In genomic region chr17:64125937-64126336, GRCh38 we compare ENCODE assay signal across 18 cellular contexts. TPM values are rescaled to one million over a fixed set of nuclear protein-coding genes. Genes with fewer than 3 reads are reported as not detected.
A peak's percentile ranks its signal among the peaks of the same experiment; 100 is the strongest.
DNase-seq lines count a peak whose midpoint lies in the region; ATAC-seq and TF ChIP-seq lines count a peak whose summit lies in the region.
"Had no signal": no experiment of that assay in that cellular context is flagged by ENCODE, and none has a peak within 500 bp of the region (broad histone marks: within the 10 kb centered on the region; RNA-seq: fewer than 3 reads in every experiment).

No MANE protein-coding gene starts in this region.

- no peak overlapping the region for H3K9ac ChIP-seq in KMS-11
- H3K9ac ChIP-seq: BLaER1 treated with 17β-estradiol and CSF1 and Interleukin-3, amounts not matched to agents 10 nM and 100 nM had no signal

- no peak overlapping the region for H3K27ac Mint-ChIP-seq in activated CD8-positive, alpha-beta T cell treated with anti-CD3 and anti-CD28 coated beads for 36 hours
- no peak overlapping the region for H3K27ac Mint-ChIP-seq in activated CD8-positive, alpha-beta T cell treated with anti-CD3 and anti-CD28 coated beads, Interleukin-2, amount 10 ng/mL, durations not matched to agents 7 days and 5 days
- H3K27ac Mint-ChIP-seq: IgD-negative memory B cell, type B pancreatic cell had no signal

- peaks cover 55% of the 10 kb centered on the region for H3K4me1 Mint-ChIP-seq in activated CD8-positive, alpha-beta T cell treated with anti-CD3 and anti-CD28 coated beads for 36 hours (ENCODE audit: low read depth)
- H3K4me1 Mint-ChIP-seq in activated CD8-positive, alpha-beta T cell treated with anti-CD3 and anti-CD28 coated beads, Interleukin-2, amount 10 ng/mL, durations not matched to agents 7 days and 5 days (ENCODE audit: low read depth) = peaks cover 48% of the 10 kb centered on the region

- DNase-seq in activated CD8-positive, alpha-beta T cell treated with anti-CD3 and anti-CD28 coated beads for 36 hours = no peak
- DNase-seq in activated CD8-positive, alpha-beta T cell treated with anti-CD3 and anti-CD28 coated beads, Interleukin-2, amount 10 ng/mL, durations not matched to agents 7 days and 5 days = no peak
- DNase-seq in adrenal gland (no peak), osteoblast (ENCODE audit: insufficient read length, low spot score, missing footprints) (peak; percentile 54), HT-29 (ENCODE audit: low spot score) (no peak), NCI-H774 (lab: John Stamatoyannopoulos, UW) (no peak)
- DNase-seq: naive thymus-derived CD8-positive, alpha-beta T cell; NCI-H1417 treated with DMSO at 0.1 percent for 48 hours; NCI-H510A; pancreas; right cardiac atrium had no signal

- H3K79me2 ChIP-seq in KMS-11 (ENCODE audit: insufficient read depth, low read depth) (peaks cover 82% of the 10 kb centered on the region), osteoblast (ENCODE audit: insufficient read depth, low read length) (peaks cover 72% of the 10 kb centered on the region)

- CTCF ChIA-PET in activated CD8-positive, alpha-beta T cell treated with anti-CD3 and anti-CD28 coated beads for 36 hours (lab: Charles Lee) = interaction anchor here (1.4 to 4.5 kb wide), 4 partner anchors 8 to 100 kb away, joined by 4 to 18 read pairs (median 7); no protein-coding TSS in a partner anchor
- CTCF ChIA-PET in activated CD8-positive, alpha-beta T cell treated with anti-CD3 and anti-CD28 coated beads, Interleukin-2, amount 10 ng/mL, durations not matched to agents 7 days and 5 days (lab: Charles Lee) = interaction anchor here (2.2 to 14.8 kb wide), 3 partner anchors 8 to 95 kb away, joined by 13 to 645 read pairs (median 26); no protein-coding TSS in a partner anchor

- intact Hi-C loops in activated CD8-positive, alpha-beta T cell treated with anti-CD3 and anti-CD28 coated beads for 36 hours (cut with micrococcal nuclease) = no loop called here
- intact Hi-C loops in adrenal gland (cut with DNase I) = no loop called here

- H3K4me3 ChIP-seq in KMS-11 (IDR thresholded peaks at IDR 0.05; ENCODE audit: insufficient read depth, low read depth, low read length) = no peak overlapping the region
- H3K4me3 ChIP-seq in adrenal gland = peak overlapping the region in 2 of 4 donors; percentile 2 to 97
- no peak overlapping the region for H3K4me3 ChIP-seq in osteoblast (ENCODE audit: insufficient read depth, low read length)
- H3K4me3 ChIP-seq: BLaER1 treated with 17β-estradiol and CSF1 and Interleukin-3, amounts not matched to agents 10 nM and 100 nM had no signal

- H3K27me3 ChIP-seq in KMS-11 (ENCODE audit: insufficient read depth, low read depth) (no peaks in the 10 kb centered on the region), adrenal gland (no peaks in the 10 kb centered on the region), osteoblast (ENCODE audit: insufficient read depth, low read length) (no peaks in the 10 kb centered on the region)
- H3K27me3 ChIP-seq: pancreas had no signal

- no peaks in the 10 kb centered on the region for H3K27me3 Mint-ChIP-seq in activated CD8-positive, alpha-beta T cell treated with anti-CD3 and anti-CD28 coated beads for 36 hours
- H3K27me3 Mint-ChIP-seq in activated CD8-positive, alpha-beta T cell treated with anti-CD3 and anti-CD28 coated beads, Interleukin-2, amount 10 ng/mL, durations not matched to agents 7 days and 5 days (ENCODE audit: low read depth) = no peaks in the 10 kb centered on the region
- H3K27me3 Mint-ChIP-seq: IgD-negative memory B cell; naive thymus-derived CD8-positive, alpha-beta T cell had no signal

- H3K27ac ChIP-seq in KMS-11 (no peak overlapping the region), adrenal gland (peak overlapping the region in 3 of 5 donors; percentile 49 to 91 (median 90)), osteoblast (ENCODE audit: low read depth, low read length) (peak overlapping the region; percentile 66)
- H3K27ac ChIP-seq: BLaER1 treated with 17β-estradiol and CSF1 and Interleukin-3, amounts not matched to agents 10 nM and 100 nM had no signal

- no peaks in the 10 kb centered on the region for H3K9me3 Mint-ChIP-seq in activated CD8-positive, alpha-beta T cell treated with anti-CD3 and anti-CD28 coated beads for 36 hours
- no peaks in the 10 kb centered on the region for H3K9me3 Mint-ChIP-seq in activated CD8-positive, alpha-beta T cell treated with anti-CD3 and anti-CD28 coated beads, Interleukin-2, amount 10 ng/mL, durations not matched to agents 7 days and 5 days (ENCODE audit: insufficient read depth)
- H3K9me3 Mint-ChIP-seq: IgD-negative memory B cell; naive thymus-derived CD8-positive, alpha-beta T cell; type B pancreatic cell had no signal

- H4K20me1 ChIP-seq in KMS-11 (ENCODE audit: insufficient read depth) (no peaks in the 10 kb centered on the region), osteoblast (ENCODE audit: insufficient read depth, low read length) (peaks cover 20% of the 10 kb centered on the region)

- H3K9me3 ChIP-seq in adrenal gland (replicated peaks in 1 of 3) (no peaks in the 10 kb centered on the region), osteoblast (ENCODE audit: low read depth, low read length) (no peaks in the 10 kb centered on the region)
- H3K9me3 ChIP-seq: pancreas had no signal

- H2AFZ ChIP-seq in KMS-11 (ENCODE audit: low read depth) = no peak overlapping the region
- no peak overlapping the region for H2AFZ ChIP-seq in osteoblast (ENCODE audit: low read length)

- H3K4me3 Mint-ChIP-seq in activated CD8-positive, alpha-beta T cell treated with anti-CD3 and anti-CD28 coated beads for 36 hours = peak overlapping the region; percentile 93
- no peak overlapping the region for H3K4me3 Mint-ChIP-seq in activated CD8-positive, alpha-beta T cell treated with anti-CD3 and anti-CD28 coated beads, Interleukin-2, amount 10 ng/mL, durations not matched to agents 7 days and 5 days
- H3K4me3 Mint-ChIP-seq: type B pancreatic cell had no signal

- TF ChIP-seq CTCF in activated CD8-positive, alpha-beta T cell treated with anti-CD3 and anti-CD28 coated beads for 36 hours (IDR thresholded peaks at IDR 0.05) = no peak
- TF ChIP-seq CTCF in KMS-11 (conservative IDR thresholded peaks at IDR 0.05; ENCODE audit: low read depth, low read length) (no peak), adrenal gland (IDR thresholded peaks at IDR 0.05) (no peak), osteoblast (IDR thresholded peaks at IDR 0.05; ENCODE audit: extremely low read depth, low read depth, low read length) (no peak)

- peak overlapping the region; percentile 88; the same call in 1 of the 2 replicates for H3K4me2 ChIP-seq in KMS-11
- H3K4me2 ChIP-seq in osteoblast (ENCODE audit: insufficient read depth, low read length) = peak overlapping the region; percentile 33

- POLR2A ChIA-PET in activated CD8-positive, alpha-beta T cell treated with anti-CD3 and anti-CD28 coated beads for 36 hours (lab: Charles Lee) = interaction anchor here (0.9 kb wide), 1 partner anchor 62 kb away, joined by 3 read pairs; no protein-coding TSS in a partner anchor
- POLR2A ChIA-PET in activated CD8-positive, alpha-beta T cell treated with anti-CD3 and anti-CD28 coated beads, Interleukin-2, amount 10 ng/mL, durations not matched to agents 7 days and 5 days (lab: Charles Lee) = no interaction called here

- WGBS in adrenal gland, 4 donors = 37 to 55% (median 40%) methylated on average over 3 of the region's 3 CpGs

- TF ChIP-seq POLR2A in adrenal gland (IDR thresholded peaks at IDR 0.05) = peak in 1 of 2 donors; percentile 18

- H3K36me3 Mint-ChIP-seq in activated CD8-positive, alpha-beta T cell treated with anti-CD3 and anti-CD28 coated beads for 36 hours (ENCODE audit: low read depth) = peaks cover 31% of the 10 kb centered on the region
- H3K36me3 Mint-ChIP-seq in activated CD8-positive, alpha-beta T cell treated with anti-CD3 and anti-CD28 coated beads, Interleukin-2, amount 10 ng/mL, durations not matched to agents 7 days and 5 days (ENCODE audit: low read depth) = peaks cover 34% of the 10 kb centered on the region

- peaks cover 74% of the 10 kb centered on the region for H3K4me1 ChIP-seq in KMS-11 (ENCODE audit: low read depth, poor library complexity, severe bottlenecking)
- H3K4me1 ChIP-seq in adrenal gland (replicated peaks in 1 of 2) = peaks cover 26 to 59% of the 10 kb centered on the region in 2 donors
- peaks cover 34% of the 10 kb centered on the region for H3K4me1 ChIP-seq in osteoblast (ENCODE audit: insufficient read depth, low read length)

- H3K36me3 ChIP-seq in KMS-11 (ENCODE audit: insufficient read depth) = no peaks in the 10 kb centered on the region
- H3K36me3 ChIP-seq in adrenal gland (replicated peaks in 1 of 2) = no peaks in the 10 kb centered on the region
- H3K36me3 ChIP-seq in osteoblast (ENCODE audit: insufficient read depth, low read length) = no peaks in the 10 kb centered on the region
- H3K36me3 ChIP-seq: pancreas had no signal

- ATAC-seq in activated CD8-positive, alpha-beta T cell treated with anti-CD3 and anti-CD28 coated beads for 36 hours = no peak
- no peak for ATAC-seq in activated CD8-positive, alpha-beta T cell treated with anti-CD3 and anti-CD28 coated beads, Interleukin-2, amount 10 ng/mL, durations not matched to agents 7 days and 5 days
- no peak for ATAC-seq in HG02973 (IDR thresholded peaks at IDR 0.05; ENCODE audit: unreplicated experiment)
- ATAC-seq: left lobe of liver; naive thymus-derived CD8-positive, alpha-beta T cell; pancreas; right cardiac atrium; SK-N-SH treated with all-trans-retinoic acid at 6 μM for 48 hours had no signal

RNA-seq across cellular contexts. Expression of gene ERN1, which starts 4.0 kb away (rescaled TPM):
- 10 to 100 TPM; 19.2 to 23.6 TPM for total RNA-seq in activated CD8-positive, alpha-beta T cell treated with anti-CD3 and anti-CD28 coated beads for 36 hours
- total RNA-seq in activated CD8-positive, alpha-beta T cell treated with anti-CD3 and anti-CD28 coated beads, Interleukin-2, amount 10 ng/mL, durations not matched to agents 7 days and 5 days = 10 to 100 TPM; 13.0 to 17.9 TPM
- total RNA-seq in adrenal gland (100 to 1,000 TPM in 5 of 8 donors, 10 to 100 TPM in 3; 47.7 to 205 (median 122) TPM), osteoblast (12.1 and 12.7 TPM in 2 replicates)
- 10 to 100 TPM; 31.9 to 52.4 (median 32.6) TPM for polyA plus RNA-seq in adrenal gland
- 6.9 and 7.3 TPM in 2 replicates for total RNA-seq in HT-29 (2014; rRNA removed; shearing (Covaris generic))
